In genomic region chrX:132480581-132481203, GRCh38 we compare ENCODE assay signal across 1 cellular context.
TF ChIP-seq lines count a peak whose summit lies in the region.

No MANE protein-coding gene starts in this region.

TF ChIP-seq in HEK293, 187 proteins besides CTCF, POLR2A, EP300 and RAD21 (continued from another document):
- peak; percentile 76 for TF ChIP-seq PRDM4 (tag by site-specific recombination; IDR thresholded peaks at IDR 0.05)
- TF ChIP-seq ZXDB (tag by site-specific recombination; IDR thresholded peaks at IDR 0.05), result peak; percentile 53; the same call in 1 of the 2 replicates
- 0 out of 2 replicates have a peak, but pooled peaks have one; percentile 28 for TF ChIP-seq ZBTB20 (tag by site-specific recombination; IDR thresholded peaks at IDR 0.05)
- TF ChIP-seq ZBTB48 (tag by site-specific recombination; IDR thresholded peaks at IDR 0.05), result no peak
- no peak for TF ChIP-seq ZNF660 (tag by site-specific recombination; IDR thresholded peaks at IDR 0.05)
- TF ChIP-seq ZNF169 (tag by site-specific recombination; IDR thresholded peaks at IDR 0.05), result no peak
- TF ChIP-seq ZNF146 (tag by site-specific recombination; IDR thresholded peaks at IDR 0.05), result no peak
- peak; percentile 52 for TF ChIP-seq KLF10 (tag by site-specific recombination; IDR thresholded peaks at IDR 0.05)
- TF ChIP-seq ZNF449 (tag by site-specific recombination; IDR thresholded peaks at IDR 0.05), result peak; percentile 37; the same call in 1 of the 2 replicates
- TF ChIP-seq ZNF341 (tag by site-specific recombination; IDR thresholded peaks at IDR 0.05; ENCODE audit: low read depth), result peak; percentile 75
- TF ChIP-seq ZEB2 (tag by site-specific recombination; IDR thresholded peaks at IDR 0.05), result peak; percentile 50
- TF ChIP-seq ZBTB8A (tag by site-specific recombination; IDR thresholded peaks at IDR 0.05), result peak; percentile 37
- TF ChIP-seq ZNF654 (tag by site-specific recombination; IDR thresholded peaks at IDR 0.05; ENCODE audit: low read depth), result no peak
- peak; percentile 90 for TF ChIP-seq ZBTB44 (tag by site-specific recombination; IDR thresholded peaks at IDR 0.05)
- TF ChIP-seq ZNF629 (tag by site-specific recombination; IDR thresholded peaks at IDR 0.05), result peak; percentile 50; the same call in 1 of the 2 replicates
- peak; percentile 60; the same call in 1 of the 2 replicates for TF ChIP-seq ZFP69B (tag by site-specific recombination; IDR thresholded peaks at IDR 0.05)
- no peak for TF ChIP-seq ZNF488 (tag by site-specific recombination; IDR thresholded peaks at IDR 0.05)
- TF ChIP-seq ZBTB21 (tag by site-specific recombination; IDR thresholded peaks at IDR 0.05), result no peak
- peak; percentile 75; the same call in 1 of the 2 replicates for TF ChIP-seq ZNF2 (tag by site-specific recombination; IDR thresholded peaks at IDR 0.05)
- peak; percentile 63 for TF ChIP-seq BCL6B (tag by site-specific recombination; IDR thresholded peaks at IDR 0.05)
- TF ChIP-seq FEZF1 (tag by site-specific recombination; IDR thresholded peaks at IDR 0.05), result peak; percentile 96
- no peak for TF ChIP-seq ZNF670 (tag by site-specific recombination; IDR thresholded peaks at IDR 0.05; ENCODE audit: low read depth)
- TF ChIP-seq WT1 (tag by site-specific recombination; IDR thresholded peaks at IDR 0.05), result peak; percentile 83
- peak; percentile 35; the same call in 1 of the 2 replicates for TF ChIP-seq SP3 (tag by site-specific recombination; IDR thresholded peaks at IDR 0.05)
- no peak for TF ChIP-seq ZNF701 (tag by site-specific recombination; IDR thresholded peaks at IDR 0.05)
- TF ChIP-seq SCRT2 (tag by site-specific recombination; IDR thresholded peaks at IDR 0.05), result no peak
- TF ChIP-seq TRIM28 (IDR thresholded peaks at IDR 0.05; ENCODE audit: borderline replicate concordance, low read length), result no peak; the same call in 1 of the 2 replicates
- no peak for TF ChIP-seq BCL11B (tag by site-specific recombination; IDR thresholded peaks at IDR 0.05; ENCODE audit: low read depth)
- no peak for TF ChIP-seq IKZF3 (tag by site-specific recombination; IDR thresholded peaks at IDR 0.05)
